In the genomic region with DNA sequence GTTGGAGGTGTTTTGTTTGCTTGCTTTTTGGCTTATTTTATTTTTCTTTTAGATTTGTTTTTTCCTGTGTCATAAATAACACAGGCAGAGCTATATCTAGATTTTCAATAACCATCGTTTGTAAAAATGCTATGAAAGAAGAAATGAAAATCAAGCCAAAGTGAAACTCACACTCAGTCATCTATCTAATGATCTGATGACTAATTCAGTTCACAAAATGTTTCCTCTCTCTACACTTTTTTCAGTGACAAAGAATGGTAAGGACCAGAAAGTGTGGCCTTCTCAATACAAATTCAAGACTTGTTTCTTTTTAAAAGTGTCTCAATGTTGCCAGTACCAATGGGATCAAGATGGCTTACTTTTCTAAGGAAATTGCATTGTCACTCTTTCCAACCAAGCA, we compare ENCODE assay signal across 12 cellular contexts.
DNase-seq lines count a peak whose midpoint lies in the region; ATAC-seq lines count a peak whose summit lies in the region.
"Had no signal": no experiment of that assay in that cellular context is flagged by ENCODE, and none has a peak within 500 bp of the region (broad histone marks: within the 10 kb centered on the region; RNA-seq: fewer than 3 reads in every experiment).

No MANE protein-coding gene starts in this region.

- peak; percentile 93 for ATAC-seq in GM18517 (IDR thresholded peaks at IDR 0.05; ENCODE audit: unreplicated experiment)
- ATAC-seq in GM19467 (IDR thresholded peaks at IDR 0.05; ENCODE audit: unreplicated experiment) = peak; percentile 81
- ATAC-seq in HG02884 (IDR thresholded peaks at IDR 0.05; ENCODE audit: unreplicated experiment) = peak; percentile 83
- peak; percentile 90 for ATAC-seq in HG03520 (IDR thresholded peaks at IDR 0.05; ENCODE audit: unreplicated experiment)

- DNase-seq in NCI-H524 (lab: John Stamatoyannopoulos, UW) (no peak), hepatic stellate cell (ENCODE audit: low spot score) (no peak), OCI-M2 (lab: John Stamatoyannopoulos, UW; ENCODE audit: unreplicated experiment) (no peak), SHP77 (lab: John Stamatoyannopoulos, UW) (no peak)
- DNase-seq: activated T-cell treated with anti-CD3 and anti-CD28 coated beads, Interleukin-2, amount 50 U/mL, for 1 hour; brain microvascular endothelial cell; midbrain; NCI-H146 had no signal
